Comparison of ENCODE assay signal across 26 cellular contexts in the genomic region with DNA sequence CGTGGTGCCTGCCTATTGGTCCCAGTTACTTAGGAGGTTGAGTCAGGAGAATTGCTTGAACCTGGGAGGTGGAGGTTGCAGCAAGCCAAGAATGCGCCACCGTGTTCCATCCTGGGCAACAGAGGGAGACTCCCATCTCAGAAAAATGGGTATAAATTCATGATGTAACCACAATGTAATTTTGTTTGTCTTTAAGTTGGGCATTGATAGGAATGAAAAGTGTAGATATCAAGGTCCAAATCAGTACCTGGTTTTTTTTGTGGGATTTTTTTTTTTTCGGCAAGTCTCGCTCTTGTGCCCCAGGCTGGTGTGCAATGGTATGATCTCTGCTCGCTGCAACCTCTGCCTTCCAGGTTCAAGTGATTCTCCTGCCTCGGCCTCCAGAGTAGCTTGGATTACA. TPM values are rescaled to one million over a fixed set of nuclear protein-coding genes. Genes with fewer than 3 reads are reported as not detected.
DNase-seq lines count a peak whose midpoint lies in the region; ATAC-seq, FAIRE-seq and TF ChIP-seq lines count a peak whose summit lies in the region.
"Had no signal": no experiment of that assay in that cellular context is flagged by ENCODE, and none has a peak within 500 bp of the region (broad histone marks: within the 10 kb centered on the region; RNA-seq: fewer than 3 reads in every experiment).

No MANE protein-coding gene starts in this region.

- CTCF ChIA-PET in PC-9 (lab: Charles Lee), result no interaction called here

- FAIRE-seq in RCC 7860 (lab: Jason Lieb, UNC), result no peak

- H4K20me1 ChIP-seq in DND-41 (ENCODE audit: insufficient read depth, low read length), result peaks cover 100% of the 10 kb centered on the region
- peaks cover 100% of the 10 kb centered on the region for H4K20me1 ChIP-seq in PC-9 (ENCODE audit: insufficient read depth)

- H3K4me3 ChIP-seq in DND-41 (ENCODE audit: low read depth in 1 of 2, low read length in 2 of 2) (no peak overlapping the region), PC-9 (no peak overlapping the region)
- H3K4me3 ChIP-seq: BLaER1, heart right ventricle, sigmoid colon, SK-N-MC, uterus had no signal

- peak overlapping the region; percentile 89 for H3K27ac Mint-ChIP-seq in activated T-cell treated with anti-CD3 and anti-CD28 coated beads, Interleukin-2, amount 50 U/mL, for 24 hours
- H3K27ac Mint-ChIP-seq: nephron had no signal

- H3F3A ChIP-seq in PC-9 (ENCODE audit: insufficient read depth, low read depth), result peaks cover 98% of the 10 kb centered on the region

- H2AFZ ChIP-seq in DND-41 (ENCODE audit: low read depth, low read length) (no peak overlapping the region), PC-9 (no peak overlapping the region)

- intact Hi-C loops in PC-9 (cut with micrococcal nuclease; ENCODE audit: unreplicated experiment), result no loop called here

- H3K36me3 ChIP-seq in DND-41 (ENCODE audit: insufficient read depth, low read length) (peaks cover 100% of the 10 kb centered on the region), PC-9 (ENCODE audit: low read depth) (peaks cover 86% of the 10 kb centered on the region)
- H3K36me3 ChIP-seq: uterus had no signal

- peak overlapping the region; percentile 97 for H3K4me3 Mint-ChIP-seq in activated T-cell treated with anti-CD3 and anti-CD28 coated beads, Interleukin-2, amount 50 U/mL, for 24 hours
- H3K4me3 Mint-ChIP-seq: nephron had no signal

- no TSS peak for BruUV-seq in PC-9 (replicated peaks; lab: Mats Ljungman, UMichigan)

- H3K9me3 Mint-ChIP-seq in activated T-cell treated with anti-CD3 and anti-CD28 coated beads, Interleukin-2, amount 50 U/mL, for 24 hours, result no peaks in the 10 kb centered on the region
- H3K9me3 Mint-ChIP-seq: nephron had no signal

- H3K4me1 ChIP-seq in DND-41 (ENCODE audit: insufficient read depth, low read length) (peaks cover 51% of the 10 kb centered on the region), PC-9 (replicated peaks; ENCODE audit: insufficient read depth) (peaks cover 38% of the 10 kb centered on the region)

- POLR2A ChIA-PET in PC-9 (lab: Charles Lee; ENCODE audit: unreplicated experiment), result no interaction called here

- no peak overlapping the region for H3K9ac ChIP-seq in DND-41 (ENCODE audit: low read depth, low read length)
- H3K9ac ChIP-seq: BLaER1 had no signal

- peaks cover 100% of the 10 kb centered on the region for H3K79me2 ChIP-seq in DND-41 (ENCODE audit: insufficient read depth, low read length)
- H3K79me2 ChIP-seq in PC-9 (ENCODE audit: low read depth), result peaks cover 100% of the 10 kb centered on the region

- no peak for ATAC-seq in DND-41 (ENCODE audit: insufficient read depth, low read depth)
- ATAC-seq: heart right ventricle had no signal

- no peak for DNase-seq in activated T-cell treated with anti-CD3 and anti-CD28 coated beads, Interleukin-2, amount 50 U/mL, for 24 hours
- no peak for DNase-seq in activated T-cell treated with anti-CD3 and anti-CD28 coated beads, Interleukin-2, amount 50 U/mL, for 1 hour
- DNase-seq in DND-41 (no peak), PC-9 (no peak), epithelial cell of prostate (ENCODE audit: low read depth, low spot score) (no peak), DMS79 (lab: John Stamatoyannopoulos, UW) (no peak), NCI-H187 (lab: John Stamatoyannopoulos, UW) (no peak), RCC 7860 (ENCODE audit: low spot score) (no peak)
- DNase-seq: activated effector memory CD4-positive, alpha-beta T cell treated with Interleukin-2 at 50 U/mL for 16 hours; aorta; central memory CD4-positive, alpha-beta T cell; EL; GOT3; heart right ventricle; NCI-H1436; NCI-H524; RPMI8226; sigmoid colon; stimulated activated CD8-positive, alpha-beta memory T cell treated with anti-CD3 and anti-CD28 coated beads, Interleukin-4, amount 100 ng/mL, for 48 hours; uterus; WERI-Rb-1 had no signal

- H3K4me2 ChIP-seq in DND-41 (ENCODE audit: insufficient read depth, low read length) (peak overlapping the region; percentile 74; the same call in 1 of the 2 replicates), PC-9 (peak overlapping the region; percentile 21; the same call in 1 of the 2 replicates)
- H3K4me2 ChIP-seq: BLaER1 had no signal

- H3K27me3 ChIP-seq in DND-41 (ENCODE audit: insufficient read depth, low read length, poor library complexity) (no peaks in the 10 kb centered on the region), PC-9 (ENCODE audit: insufficient read depth, low read depth) (no peaks in the 10 kb centered on the region)
- H3K27me3 ChIP-seq: BLaER1, heart right ventricle, sigmoid colon, uterus had no signal

- TF ChIP-seq CTCF in DND-41 (IDR thresholded peaks at IDR 0.05; ENCODE audit: borderline replicate concordance, extremely low read depth, low read length, poor library complexity, severe bottlenecking) (no peak), PC-9 (conservative IDR thresholded peaks at IDR 0.05) (no peak)

- no peak overlapping the region for H3K27ac ChIP-seq in DND-41 (ENCODE audit: low read length)
- H3K27ac ChIP-seq in PC-9, result no peak overlapping the region
- H3K27ac ChIP-seq in epithelial cell of prostate, result peak overlapping the region; percentile 17
- H3K27ac ChIP-seq: BLaER1, heart right ventricle, HL-60, sigmoid colon, uterus, WERI-Rb-1 had no signal

- no peaks in the 10 kb centered on the region for H3K9me2 ChIP-seq in PC-9 (ENCODE audit: insufficient read depth)

- H3K9me3 ChIP-seq in DND-41 (ENCODE audit: insufficient read depth, low read length, severe bottlenecking) (no peaks in the 10 kb centered on the region), PC-9 (ENCODE audit: insufficient read depth, low read depth) (no peaks in the 10 kb centered on the region)
- H3K9me3 ChIP-seq: heart right ventricle, sigmoid colon, uterus had no signal

- peaks cover 83% of the 10 kb centered on the region for H3K4me1 Mint-ChIP-seq in activated T-cell treated with anti-CD3 and anti-CD28 coated beads, Interleukin-2, amount 50 U/mL, for 24 hours (ENCODE audit: low read depth)

- H3K36me3 Mint-ChIP-seq in activated T-cell treated with anti-CD3 and anti-CD28 coated beads, Interleukin-2, amount 50 U/mL, for 24 hours (ENCODE audit: low read depth), result peaks cover 100% of the 10 kb centered on the region

- H3K27me3 Mint-ChIP-seq in activated T-cell treated with anti-CD3 and anti-CD28 coated beads, Interleukin-2, amount 50 U/mL, for 24 hours, result no peaks in the 10 kb centered on the region

RNA-seq across cellular contexts. Expression of a gene that starts 7.4 kb away (rescaled TPM):
- 2,285 and 2,364 TPM in 2 replicates for total RNA-seq in PC-9 (2021)

RNA-seq across cellular contexts. Expression of a gene that starts 24.4 kb away (rescaled TPM):
- total RNA-seq in PC-9 (2021), result 0.52 and 1.1 TPM in 2 replicates
- total RNA-seq: M059J had no signal
